In genomic region chr20:1469925-1470571, GRCh38 we compare ENCODE assay signal across 8 cellular contexts. TPM values are rescaled to one million over a fixed set of nuclear protein-coding genes. Genes with fewer than 3 reads are reported as not detected.
A peak's percentile ranks its signal among the peaks of the same experiment; 100 is the strongest.
DNase-seq lines count a peak whose midpoint lies in the region; ATAC-seq, FAIRE-seq and TF ChIP-seq lines count a peak whose summit lies in the region.

No MANE protein-coding gene starts in this region.

- peak; percentile 98 for FAIRE-seq in RCC 7860 (lab: Jason Lieb, UNC)

- no peaks in the 10 kb centered on the region for H3K9me3 Mint-ChIP-seq in type B pancreatic cell

- peak; percentile 37 for DNase-seq in stimulated activated CD4-positive, alpha-beta T cell treated with anti-CD3 and anti-CD28 coated beads, Interleukin-15, amount 100 ng/mL, for 24 hours
- DNase-seq in stimulated activated CD4-positive, alpha-beta T cell treated with anti-CD3 and anti-CD28 coated beads, Interleukin-4, amount 100 ng/mL, for 4 hours = no peak
- DNase-seq in LHCN-M2 (ENCODE audit: low read depth) (peak; percentile 99), RCC 7860 (ENCODE audit: low spot score) (peak; percentile 99), dedifferentiated amniotic fluid mesenchymal stem cell (ENCODE audit: extremely low spot score) (peak; percentile 96), lower leg skin (ENCODE audit: low spot score in 2 of 2) (peak; percentile 75 to 91), type B pancreatic cell (ENCODE audit: extremely low spot score, unreplicated experiment) (peak; percentile 76)

- TF ChIP-seq CTCF in lower leg skin (IDR thresholded peaks at IDR 0.05) (no peak), type B pancreatic cell (conservative IDR thresholded peaks at IDR 0.05) (peak; percentile 79)

- ATAC-seq in GM21786 (IDR thresholded peaks at IDR 0.05; ENCODE audit: unreplicated experiment) = no peak

- H3K27ac Mint-ChIP-seq in type B pancreatic cell = peak overlapping the region; percentile 70

- TF ChIP-seq POLR2A in lower leg skin (IDR thresholded peaks at IDR 0.05) = no peak

- H3K36me3 Mint-ChIP-seq in type B pancreatic cell = no peaks in the 10 kb centered on the region

- no peak overlapping the region for H3K4me3 ChIP-seq in lower leg skin (ENCODE audit: low read depth, poor library complexity, severe bottlenecking)

- H3K4me1 Mint-ChIP-seq in type B pancreatic cell (ENCODE audit: unreplicated experiment) = peaks cover 20% of the 10 kb centered on the region

- WGBS in lower leg skin, 2 donors = 11 to 16% methylated on average over 11 of the region's 11 CpGs

- intact Hi-C loops in lower leg skin (cut with DNase I; ENCODE audit: low total_unique reads) = no loop called here

- peaks cover 9% of the 10 kb centered on the region for H3K27me3 Mint-ChIP-seq in type B pancreatic cell

- no peak overlapping the region for H3K4me3 Mint-ChIP-seq in type B pancreatic cell

RNA-seq across cellular contexts. Expression of gene NSFL1C, which starts 3.4 kb away (rescaled TPM):
- total RNA-seq in LHCN-M2 (2014; rRNA removed) (29.6 and 33.0 TPM in 2 replicates), lower leg skin (10 to 100 TPM; 56.9 to 76.2 (median 63.5) TPM), type B pancreatic cell (ENCODE audit: low replicate concordance) (79.2 and 81.0 TPM in 2 replicates)
- 88.4 TPM for polyA plus RNA-seq in LHCN-M2 (2012)

RNA-seq across cellular contexts. Expression of gene SIRPB2, which starts 21.2 kb away (rescaled TPM):
- total RNA-seq in LHCN-M2 (2014; rRNA removed) = not detected in 2 replicates
- polyA plus RNA-seq in LHCN-M2 (2012) = not detected
- total RNA-seq in lower leg skin = 1 to 10 TPM in 3 of 4 donors, under 1 TPM in 1; 0.79 to 6.4 (median 3.1) TPM
- not detected in 2 replicates for total RNA-seq in type B pancreatic cell (ENCODE audit: low replicate concordance)

Comparison
In these comparisons a context has a peak if more than half of its experiments do, and no peak if none do; other contexts are left out.
1. DNase-seq: peak in stimulated activated CD4-positive, alpha-beta T cell treated with anti-CD3 and anti-CD28 coated beads, Interleukin-15, amount 100 ng/mL, for 24 hours (single experiment), LHCN-M2 (single experiment), RCC 7860 (single experiment), dedifferentiated amniotic fluid mesenchymal stem cell (single experiment), lower leg skin (2 of 2) and type B pancreatic cell (single experiment); none in stimulated activated CD4-positive, alpha-beta T cell treated with anti-CD3 and anti-CD28 coated beads, Interleukin-4, amount 100 ng/mL, for 4 hours (0 of 2).